In the genomic region with DNA sequence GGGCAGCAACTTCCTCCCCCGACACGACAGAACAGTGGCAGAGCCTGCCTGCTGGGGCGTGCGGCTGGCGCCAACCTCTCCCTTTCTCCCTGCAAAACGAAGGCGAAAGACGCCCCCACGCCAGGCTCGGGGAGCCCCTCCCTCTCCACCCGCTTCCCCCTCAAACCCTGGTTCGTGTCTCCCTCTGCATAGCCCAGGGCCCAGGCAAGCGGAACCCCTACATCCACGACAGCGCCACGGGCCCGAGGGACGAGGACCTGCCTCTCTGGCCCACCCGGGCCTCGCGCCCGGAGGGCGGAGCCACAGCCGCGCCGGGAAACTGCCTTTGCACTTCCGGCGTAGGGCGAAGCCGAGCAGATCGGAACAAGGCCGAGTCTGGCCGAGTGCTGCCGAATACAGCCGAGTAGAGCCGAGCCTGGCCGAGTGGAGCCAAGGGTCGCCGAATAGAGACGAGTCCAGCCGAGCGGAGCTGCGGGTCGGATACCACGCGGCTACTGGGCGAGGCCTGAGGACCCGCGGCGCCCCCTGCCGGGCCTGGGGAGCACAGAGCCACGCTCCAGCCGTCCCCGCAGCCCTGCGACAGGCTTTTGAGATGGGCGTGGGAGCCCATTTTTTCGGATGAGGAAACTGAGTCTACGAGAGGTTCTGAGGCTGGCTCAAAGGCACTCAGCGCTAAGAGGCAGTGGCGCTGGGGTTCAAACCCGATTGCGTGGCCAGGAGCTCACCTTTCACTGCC, we compare ENCODE assay signal across 8 cellular contexts. TPM values are rescaled to one million over a fixed set of nuclear protein-coding genes. Genes with fewer than 3 reads are reported as not detected.
A peak's percentile ranks its signal among the peaks of the same experiment; 100 is the strongest.
DNase-seq lines count a peak whose midpoint lies in the region; ATAC-seq, FAIRE-seq and TF ChIP-seq lines count a peak whose summit lies in the region.

No MANE protein-coding gene starts in this region.

- H3K9me3 ChIP-seq in left ventricle myocardium inferior (replicated peaks) = no peaks in the 10 kb centered on the region

- H3K4me1 ChIP-seq in left ventricle myocardium inferior (peaks cover 44% of the 10 kb centered on the region), urinary bladder (ENCODE audit: insufficient read depth) (no peaks in the 10 kb centered on the region)

- POLR2A ChIA-PET in T-cell (lab: Charles Lee) = interaction anchor here (0.5 to 0.8 kb wide), 3 partner anchors 44 to 67 kb away, joined by 3 to 12 read pairs (median 4); a partner anchor contains a TSS

- H3K9me3 Mint-ChIP-seq in T-cell = no peaks in the 10 kb centered on the region
- peaks cover 4% of the 10 kb centered on the region for H3K9me3 Mint-ChIP-seq in progenitor cell of endocrine pancreas (ENCODE audit: low read depth)

- CTCF ChIA-PET in T-cell (lab: Charles Lee) = interaction anchor here (0.6 to 2.4 kb wide), 21 partner anchors 10 to 1816 kb away, joined by 3 to 24 read pairs (median 3); a partner anchor contains a TSS

- peak overlapping the region; percentile 81 to 86 (median 84) for H3K4me3 Mint-ChIP-seq in T-cell
- H3K4me3 Mint-ChIP-seq in progenitor cell of endocrine pancreas (ENCODE audit: low read depth) = peak overlapping the region; percentile 81

- no peaks in the 10 kb centered on the region for H3K27me3 ChIP-seq in left ventricle myocardium inferior (ENCODE audit: low read depth)

- peak; percentile 96 for TF ChIP-seq CTCF in left ventricle myocardium inferior (IDR thresholded peaks at IDR 0.05; ENCODE audit: borderline replicate concordance)
- peak; percentile 96 for TF ChIP-seq CTCF in progenitor cell of endocrine pancreas (IDR thresholded peaks at IDR 0.05; ENCODE audit: unreplicated experiment)

- H3K36me3 ChIP-seq in left ventricle myocardium inferior = no peaks in the 10 kb centered on the region
- no peaks in the 10 kb centered on the region for H3K36me3 ChIP-seq in urinary bladder (ENCODE audit: insufficient read depth)

- peak; percentile 100 for FAIRE-seq in GM12892 (lab: Jason Lieb, UNC)

- H3K4me1 Mint-ChIP-seq in T-cell (peaks cover 36 to 55% (median 47%) of the 10 kb centered on the region in 3 donors), progenitor cell of endocrine pancreas (ENCODE audit: low read depth) (peaks cover 11% of the 10 kb centered on the region)

- intact Hi-C loops in left ventricle myocardium inferior (cut with micrococcal nuclease) = no loop called here

- H3K27ac Mint-ChIP-seq in T-cell (peak overlapping the region; percentile 97 to 98), progenitor cell of endocrine pancreas (peak overlapping the region; percentile 90)

- no peaks in the 10 kb centered on the region for H3K27me3 Mint-ChIP-seq in T-cell
- H3K27me3 Mint-ChIP-seq in progenitor cell of endocrine pancreas = no peaks in the 10 kb centered on the region

- TF ChIP-seq POLR2A in GM12892 (IDR thresholded peaks at IDR 0.05; ENCODE audit: low read depth, low read length) = peak; percentile 92

- H3K27ac ChIP-seq in left ventricle myocardium inferior (replicated peaks) (peak overlapping the region; percentile 98), urinary bladder (ENCODE audit: low read depth) (peak overlapping the region; percentile 82)

- peak overlapping the region; percentile 81 for H3K4me3 ChIP-seq in left ventricle myocardium inferior
- H3K4me3 ChIP-seq in urinary bladder (ENCODE audit: low read depth, low read length) = peak overlapping the region; percentile 36

- peak; percentile 82 for ATAC-seq in HG02852 (IDR thresholded peaks at IDR 0.05; ENCODE audit: unreplicated experiment)
- ATAC-seq in T-cell (replicated peaks in 1 of 4) = peak; percentile 93 to 97 (median 95)

- DNase-seq in GM12892 (ENCODE audit: insufficient read length) (peak; percentile 98), NCI-H1436 treated with DMSO at 0.1 percent for 48 hours (lab: John Stamatoyannopoulos, UW) (peak; percentile 87), T-cell (peak; percentile 90 to 100 (median 97)), amygdala (lab: John Stamatoyannopoulos, UW) (peak; percentile 77 to 100 (median 96)), left ventricle myocardium inferior (peak; percentile 98), progenitor cell of endocrine pancreas (ENCODE audit: low spot score, unreplicated experiment) (peak; percentile 100)

- H3K36me3 Mint-ChIP-seq in T-cell (no peaks in the 10 kb centered on the region), progenitor cell of endocrine pancreas (ENCODE audit: insufficient read depth) (peaks cover 3% of the 10 kb centered on the region)

- under 1% methylated on average over 62 of the region's 62 CpGs for WGBS in urinary bladder

RNA-seq across cellular contexts. Expression of a gene that starts 11.2 kb away (rescaled TPM):
- polyA plus RNA-seq in GM12892 (2012; ENCODE audit: missing spikeins) = 4.9 TPM
- total RNA-seq in T-cell (10 to 100 TPM in 4 of 5 donors, 1 to 10 TPM in 1; 9.0 to 26.4 (median 22.0) TPM), left ventricle myocardium inferior (1.3 TPM), progenitor cell of endocrine pancreas (13.8 and 14.5 TPM in 2 replicates), urinary bladder (11.6 TPM)
- 6.9 TPM for polyA plus RNA-seq in urinary bladder

RNA-seq across cellular contexts. Expression of a gene that starts 13.0 kb away (rescaled TPM):
- 2.8 TPM for polyA plus RNA-seq in GM12892 (2012; ENCODE audit: missing spikeins)
- 1 to 10 TPM; 4.6 to 8.7 (median 5.3) TPM for total RNA-seq in T-cell
- not detected for total RNA-seq in left ventricle myocardium inferior
- 1.3 and 1.9 TPM in 2 replicates for total RNA-seq in progenitor cell of endocrine pancreas
- not detected for total RNA-seq in urinary bladder
- not detected for polyA plus RNA-seq in urinary bladder

RNA-seq across cellular contexts. Expression of a gene that starts 44.8 kb away (rescaled TPM):
- 247 TPM for polyA plus RNA-seq in GM12892 (2012; ENCODE audit: missing spikeins)
- total RNA-seq in T-cell = 100 to 1,000 TPM; 353 to 413 (median 385) TPM
- total RNA-seq in left ventricle myocardium inferior = 1.8 TPM
- total RNA-seq in progenitor cell of endocrine pancreas = 1.7 and 1.9 TPM in 2 replicates
- total RNA-seq in urinary bladder = 3.2 TPM
- polyA plus RNA-seq in urinary bladder = 17.4 TPM

RNA-seq across cellular contexts. Expression of a gene that starts 49.6 kb away (rescaled TPM):
- 40.0 TPM for polyA plus RNA-seq in GM12892 (2012; ENCODE audit: missing spikeins)
- total RNA-seq in T-cell = 100 to 1,000 TPM in 2 of 5 donors, 10 to 100 TPM in 3; 53.6 to 118 (median 98.1) TPM
- total RNA-seq in left ventricle myocardium inferior = 0.99 TPM
- not detected in 2 replicates for total RNA-seq in progenitor cell of endocrine pancreas
- 0.69 TPM for total RNA-seq in urinary bladder
- polyA plus RNA-seq in urinary bladder = 0.70 TPM

Comparison
In these comparisons a context has a peak if more than half of its experiments do, and no peak if none do; other contexts are left out.
1. Peak in every context shown above with its lines: DNase-seq, ATAC-seq, H3K4me3 ChIP-seq and H3K27ac ChIP-seq.
2. RNA of a gene that starts 44.8 kb away (total RNA-seq): 353 to 413 TPM in T-cell; 3.2 TPM in urinary bladder (single experiment), 1.8 TPM in left ventricle myocardium inferior (single experiment) and 1.7 to 1.9 TPM in progenitor cell of endocrine pancreas; every median in the first group is over 10 times any median in the second.